Comparison of ENCODE assay signal across 15 cellular contexts in the genomic region with DNA sequence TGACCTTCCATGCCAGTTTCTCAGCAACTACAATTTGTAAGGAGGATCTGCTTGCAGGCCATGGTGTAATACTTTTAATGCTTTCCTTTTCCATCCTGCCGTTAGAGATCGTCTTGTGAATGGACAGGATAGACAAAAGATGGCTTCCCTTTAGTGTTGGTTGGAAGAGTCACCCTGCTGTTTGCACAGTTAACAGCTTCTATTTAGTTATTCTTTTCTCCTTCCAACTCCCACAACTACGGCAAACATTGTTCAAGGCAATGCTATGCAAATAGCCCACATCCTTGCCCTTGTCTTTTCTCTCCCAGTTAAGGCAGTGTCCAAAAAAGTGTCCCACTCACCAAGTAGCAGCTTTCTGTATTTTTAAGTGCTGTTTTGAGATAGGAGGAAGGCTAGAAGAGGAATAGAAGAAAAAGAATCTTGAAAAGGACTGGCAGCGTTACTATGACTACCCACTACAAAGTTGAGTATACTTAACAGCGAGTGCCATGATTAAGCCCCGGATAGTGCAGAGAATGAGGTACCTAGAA. TPM values are rescaled to one million over a fixed set of nuclear protein-coding genes. Genes with fewer than 3 reads are reported as not detected.
DNase-seq lines count a peak whose midpoint lies in the region; ATAC-seq and TF ChIP-seq lines count a peak whose summit lies in the region.
"Had no signal": no experiment of that assay in that cellular context is flagged by ENCODE, and none has a peak within 500 bp of the region (broad histone marks: within the 10 kb centered on the region; RNA-seq: fewer than 3 reads in every experiment).

No MANE protein-coding gene starts in this region.

- 63% methylated on average over 6 of the region's 6 CpGs for WGBS in liver

- H3K4me1 Mint-ChIP-seq in CD4-positive, alpha-beta memory T cell, result peaks cover 27 to 53% (median 42%) of the 10 kb centered on the region in 4 donors

- BruUV-seq in Panc1 (replicated peaks; lab: Mats Ljungman, UMichigan), result TSS peak; percentile 18

- DNase-seq in CD4-positive, alpha-beta memory T cell, result no peak
- DNase-seq in NCI-H146 treated with DMSO at 0.1 percent for 48 hours (lab: John Stamatoyannopoulos, UW; ENCODE audit: unreplicated experiment) (peak; percentile 83), Panc1 (ENCODE audit: low read depth, low spot score) (no peak), sciatic nerve (ENCODE audit: low spot score) (no peak)
- DNase-seq in stimulated activated CD4-positive, alpha-beta T cell treated with anti-CD3 and anti-CD28 coated beads, Interleukin-1b, Interleukin-23, amount 100 ng/mL, for 48 hours, result no peak
- DNase-seq: activated CD8-positive, alpha-beta T cell treated with anti-CD3 and anti-CD28 coated beads, Interleukin-2, amount 10 ng/mL, durations not matched to agents 7 days and 5 days; activated effector memory CD4-positive, alpha-beta T cell treated with Interleukin-2 at 50 U/mL for 16 hours; foreskin keratinocyte; posterior cingulate gyrus; T1000; upper lobe of left lung had no signal

- intact Hi-C loops in CD4-positive, alpha-beta memory T cell (cut with micrococcal nuclease), result no loop called here
- intact Hi-C loops in Panc1 (cut with micrococcal nuclease; ENCODE audit: unreplicated experiment), result no loop called here
- intact Hi-C loops in sciatic nerve (cut with DNase I), result no loop called here

- in situ Hi-C loops in Panc1 (cut with HindIII; ENCODE audit: low pct_unique_long_range_greater_than_20kb, low sequenced_read_pairs), result no loop called here

- no peak for ATAC-seq in Panc1
- ATAC-seq in GM21737 (IDR thresholded peaks at IDR 0.05; ENCODE audit: unreplicated experiment), result no peak
- no peak for ATAC-seq in GM19463 (IDR thresholded peaks at IDR 0.05; ENCODE audit: unreplicated experiment)
- ATAC-seq in sciatic nerve, result no peak
- ATAC-seq: activated CD8-positive, alpha-beta T cell treated with anti-CD3 and anti-CD28 coated beads, Interleukin-2, amount 10 ng/mL, durations not matched to agents 7 days and 5 days; foreskin keratinocyte had no signal

- no peaks in the 10 kb centered on the region for H3K9me3 Mint-ChIP-seq in CD4-positive, alpha-beta memory T cell

- H3K4me3 Mint-ChIP-seq in CD4-positive, alpha-beta memory T cell, result no peak overlapping the region
- H3K4me3 Mint-ChIP-seq: activated CD8-positive, alpha-beta T cell treated with anti-CD3 and anti-CD28 coated beads, Interleukin-2, amount 10 ng/mL, durations not matched to agents 7 days and 5 days had no signal

- H3K4me3 ChIP-seq in CD4-positive, alpha-beta memory T cell (ENCODE audit: low read length in 2 of 2), result no peak overlapping the region
- H3K4me3 ChIP-seq in Panc1 (ENCODE audit: low read depth in 2 of 2, low read length in 2 of 2) (peak overlapping the region in 1 of 2 experiments; percentile 14; a peak in 1 of 4 replicates), liver (ENCODE audit: low read depth in 1 of 3, low read length in 3 of 3) (no peak overlapping the region)
- H3K4me3 ChIP-seq: breast epithelium, upper lobe of left lung had no signal

- no peaks in the 10 kb centered on the region for H3K27me3 Mint-ChIP-seq in CD4-positive, alpha-beta memory T cell

- H3K27ac ChIP-seq in CD4-positive, alpha-beta memory T cell (ENCODE audit: low read depth, low read length), result no peak overlapping the region
- H3K27ac ChIP-seq in Panc1 (ENCODE audit: low read length), result peak overlapping the region; percentile 11; the same call in 1 of the 2 replicates
- H3K27ac ChIP-seq in liver (ENCODE audit: low read depth in 1 of 2, low read length in 2 of 2), result peak overlapping the region in 1 of 2 donors; percentile 36
- H3K27ac ChIP-seq: foreskin keratinocyte, upper lobe of left lung had no signal

- no peak for TF ChIP-seq RAD21 in liver (IDR thresholded peaks at IDR 0.05)

- no peaks in the 10 kb centered on the region for H3K36me3 ChIP-seq in CD4-positive, alpha-beta memory T cell (ENCODE audit: insufficient read depth, low read length)
- H3K36me3 ChIP-seq in Panc1 (ENCODE audit: control insufficient read depth, insufficient read depth, low read length) (no peaks in the 10 kb centered on the region), liver (ENCODE audit: control insufficient read depth in 4 of 4, insufficient read depth in 3 of 4, low read depth in 1 of 4, low read length in 3 of 4) (no peaks in the 10 kb centered on the region)
- H3K36me3 ChIP-seq: breast epithelium had no signal

- H3K27me3 ChIP-seq in CD4-positive, alpha-beta memory T cell (ENCODE audit: insufficient read depth, low read length), result no peaks in the 10 kb centered on the region
- H3K27me3 ChIP-seq in Panc1 (ENCODE audit: control insufficient read depth, insufficient read depth, low read length) (no peaks in the 10 kb centered on the region), liver (ENCODE audit: control insufficient read depth in 4 of 4, insufficient read depth in 4 of 4, low read length in 3 of 4) (no peaks in the 10 kb centered on the region)
- H3K27me3 ChIP-seq: breast epithelium, foreskin keratinocyte, upper lobe of left lung had no signal

- peak overlapping the region in 4 of 7 donors; percentile 42 to 80 (median 51) for H3K27ac Mint-ChIP-seq in CD4-positive, alpha-beta memory T cell
- H3K27ac Mint-ChIP-seq: activated CD8-positive, alpha-beta T cell treated with anti-CD3 and anti-CD28 coated beads, Interleukin-2, amount 10 ng/mL, durations not matched to agents 7 days and 5 days had no signal

- H3K36me3 Mint-ChIP-seq in CD4-positive, alpha-beta memory T cell, result peaks cover 0 to 5% of the 10 kb centered on the region in 2 donors

- no peaks in the 10 kb centered on the region for H3K9me3 ChIP-seq in CD4-positive, alpha-beta memory T cell (ENCODE audit: control insufficient read depth in 1 of 2, low read length in 2 of 2)
- H3K9me3 ChIP-seq in Panc1 (ENCODE audit: control insufficient read depth, insufficient read depth, low read depth, low read length), result no peaks in the 10 kb centered on the region
- H3K9me3 ChIP-seq in liver (ENCODE audit: control insufficient read depth in 4 of 4, low read length in 3 of 4), result no peaks in the 10 kb centered on the region
- H3K9me3 ChIP-seq: breast epithelium, upper lobe of left lung had no signal

- TF ChIP-seq CTCF in Panc1 (IDR thresholded peaks at IDR 0.05) (no peak), liver (IDR thresholded peaks at IDR 0.05; ENCODE audit: low read depth, low read length, missing input control) (no peak)

- H3K9ac ChIP-seq in liver (ENCODE audit: low read depth in 1 of 2, low read length in 2 of 2), result no peak overlapping the region

- POLR2A ChIA-PET in CD4-positive, alpha-beta memory T cell (lab: Charles Lee; ENCODE audit: partially characterized antibody), result interaction anchor here (7.7 kb wide), 1 partner anchor 26 kb away, joined by 135 read pairs; no protein-coding TSS in a partner anchor
- POLR2A ChIA-PET in Panc1 (lab: Charles Lee), result no interaction called here

- H3K4me1 ChIP-seq in CD4-positive, alpha-beta memory T cell (ENCODE audit: insufficient read depth, low read length), result peaks cover 44% of the 10 kb centered on the region
- H3K4me1 ChIP-seq in Panc1 (ENCODE audit: control insufficient read depth, insufficient read depth, low read length) (peaks cover 22% of the 10 kb centered on the region), liver (ENCODE audit: control insufficient read depth in 4 of 4, insufficient read depth in 4 of 4, low read length in 3 of 4) (peaks cover 7 to 53% (median 30%) of the 10 kb centered on the region in 4 donors)
- H3K4me1 ChIP-seq: breast epithelium had no signal

- CTCF ChIA-PET in CD4-positive, alpha-beta memory T cell (lab: Charles Lee; ENCODE audit: partially characterized antibody), result no interaction called here
- CTCF ChIA-PET in Panc1 (lab: Charles Lee), result no interaction called here

TF ChIP-seq in liver, 16 proteins besides CTCF, POLR2A, EP300 and RAD21:
- TF ChIP-seq EGR1 (IDR thresholded peaks at IDR 0.05; ENCODE audit: low read depth in 2 of 2) (no peak), JUND (IDR thresholded peaks at IDR 0.05) (no peak), YY1 (IDR thresholded peaks at IDR 0.05) (peak; percentile 63), HNF4G (IDR thresholded peaks at IDR 0.05) (no peak)

RNA-seq across cellular contexts. Expression of a gene that starts 12.1 kb away (rescaled TPM):
- total RNA-seq in CD4-positive, alpha-beta memory T cell, result 10 to 100 TPM; 36.2 TPM
- polyA plus RNA-seq in CD4-positive, alpha-beta memory T cell, result 1 to 10 TPM; 3.3 to 9.2 TPM
- total RNA-seq in Panc1 (2021; ENCODE audit: unreplicated experiment) (29.6 TPM), liver (10 to 100 TPM; 13.8 to 35.2 TPM), sciatic nerve (109 TPM)
- 16.2 TPM for polyA plus RNA-seq in Panc1 (2012; ENCODE audit: insufficient read length)
- polyA plus RNA-seq in liver, result 10 to 100 TPM in 1 of 2 donors, 1 to 10 TPM in 1; 9.2 to 16.2 TPM

RNA-seq across cellular contexts. Expression of a gene that starts 21.3 kb away (rescaled TPM):
- total RNA-seq in CD4-positive, alpha-beta memory T cell, result 10 to 100 TPM; 43.2 to 45.3 TPM
- polyA plus RNA-seq in CD4-positive, alpha-beta memory T cell, result 10 to 100 TPM in 1 of 2 donors, 1 to 10 TPM in 1; 4.7 to 17.2 TPM
- 20.6 TPM for total RNA-seq in Panc1 (2021; ENCODE audit: unreplicated experiment)
- 25.7 TPM for polyA plus RNA-seq in Panc1 (2012; ENCODE audit: insufficient read length)
- 10 to 100 TPM in 1 of 2 donors, 1 to 10 TPM in 1; 9.7 to 12.8 TPM for total RNA-seq in liver
- 10 to 100 TPM in 1 of 2 donors, 1 to 10 TPM in 1; 6.5 to 12.2 TPM for polyA plus RNA-seq in liver
- 21.5 TPM for total RNA-seq in sciatic nerve

RNA-seq across cellular contexts. Expression of a gene that starts 43.3 kb away (rescaled TPM):
- total RNA-seq in CD4-positive, alpha-beta memory T cell, result not detected
- 10 to 100 TPM in 1 of 2 donors, 1 to 10 TPM in 1; 1.3 to 51.8 TPM for polyA plus RNA-seq in CD4-positive, alpha-beta memory T cell
- total RNA-seq in Panc1 (2021; ENCODE audit: unreplicated experiment) (0.36 TPM), liver (10 to 100 TPM in 1 of 2 donors, 1 to 10 TPM in 1; 2.1 to 12.4 TPM), sciatic nerve (13.3 TPM)
- not detected for polyA plus RNA-seq in Panc1 (2012; ENCODE audit: insufficient read length)
- 10 to 100 TPM in 1 of 2 donors, 1 to 10 TPM in 1; 7.1 to 69.5 TPM for polyA plus RNA-seq in liver
- total RNA-seq: activated CD8-positive, alpha-beta T cell treated with anti-CD3 and anti-CD28 coated beads, Interleukin-2, amount 10 ng/mL, durations not matched to agents 7 days and 5 days; foreskin keratinocyte had no signal
- polyA plus RNA-seq: foreskin keratinocyte had no signal
